Comparison of ENCODE assay signal across 24 cellular contexts in the genomic region with DNA sequence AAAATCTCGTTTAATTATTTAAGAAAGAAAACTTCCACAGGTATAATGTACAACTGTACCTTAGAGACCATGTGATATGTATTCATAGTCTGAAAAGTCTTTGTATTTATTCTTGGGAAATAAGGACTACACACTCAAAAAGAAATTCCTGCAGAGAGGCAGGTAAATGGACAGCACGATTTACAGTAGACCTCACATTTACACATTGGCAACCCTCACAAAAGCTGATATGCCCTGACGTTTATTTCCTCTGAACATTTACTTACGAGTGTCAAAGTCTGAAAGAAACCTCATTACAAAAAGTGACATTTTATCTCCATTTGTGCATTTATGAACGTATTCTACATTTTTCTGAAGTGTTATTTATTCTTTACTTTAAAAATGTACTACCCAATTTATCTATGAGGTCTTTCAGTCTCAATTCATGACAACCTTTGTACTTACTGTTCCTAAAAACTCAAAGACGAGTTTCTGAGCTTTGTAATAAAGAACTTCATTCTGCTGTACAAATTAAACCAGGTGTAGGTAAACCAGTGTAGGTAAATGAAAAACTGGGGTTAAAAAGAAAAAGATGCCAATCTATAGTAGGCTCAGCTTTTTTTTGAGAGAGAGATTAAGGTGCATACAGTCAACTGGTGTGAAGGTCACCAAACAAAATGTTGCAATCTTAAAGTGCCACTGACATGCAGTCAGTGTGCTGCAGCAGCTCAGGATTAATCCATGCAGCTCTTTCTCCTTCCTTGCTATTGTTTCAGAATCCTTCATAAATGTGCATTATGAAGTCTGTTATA. TPM values are rescaled to one million over a fixed set of nuclear protein-coding genes. Genes with fewer than 3 reads are reported as not detected.
DNase-seq lines count a peak whose midpoint lies in the region; ATAC-seq and TF ChIP-seq lines count a peak whose summit lies in the region.
"Had no signal": no experiment of that assay in that cellular context is flagged by ENCODE, and none has a peak within 500 bp of the region (broad histone marks: within the 10 kb centered on the region; RNA-seq: fewer than 3 reads in every experiment).

No MANE protein-coding gene starts in this region.

- peak; percentile 64 for ATAC-seq in left colon
- ATAC-seq in GM18505 (IDR thresholded peaks at IDR 0.05; ENCODE audit: unreplicated experiment), result no peak
- ATAC-seq in HG03457 (IDR thresholded peaks at IDR 0.05; ENCODE audit: unreplicated experiment), result no peak
- ATAC-seq: activated T-cell treated with anti-CD3 and anti-CD28 coated beads, Interleukin-2, amount 50 U/mL, for 4 hours; natural killer cell treated with Interleukin-12 subunit alpha and Interleukin-12 subunit beta and Interleukin-15 and Interleukin-18, amount 100 ng/mL, for 72 hours; SK-N-SH treated with all-trans-retinoic acid at 6 μM for 48 hours had no signal

- intact Hi-C loops in left colon (cut with DNase I, micrococcal nuclease), result no loop called here

- H3K9me3 ChIP-seq in adipocyte (ENCODE audit: control insufficient read depth, low read length), result no peaks in the 10 kb centered on the region
- H3K9me3 ChIP-seq: ovary had no signal

- DNase-seq in HT-29 (ENCODE audit: low spot score) (peak; percentile 25), adipocyte (ENCODE audit: low read depth) (no peak), left colon (no peak), renal cortical epithelial cell (ENCODE audit: low read depth) (peak; percentile 32), H4 (ENCODE audit: low spot score) (no peak), hypothalamus (lab: John Stamatoyannopoulos, UW) (no peak)
- DNase-seq: ACHN; activated CD4-positive, alpha-beta T cell treated with anti-CD3 and anti-CD28 coated beads for 48 hours; activated T-cell treated with anti-CD3 and anti-CD28 coated beads, Interleukin-2, amount 50 U/mL, for 4 hours; endodermal cell; GDM1; midbrain; NCI-H1048; NCI-H1694 treated with DMSO at 0.1 percent for 48 hours; NCI-H2171; NCI-H69; ovary; stimulated activated CD8-positive, alpha-beta memory T cell treated with anti-CD3 and anti-CD28 coated beads, Interleukin-4, amount 100 ng/mL, for 48 hours had no signal

- peaks cover 23% of the 10 kb centered on the region for H3K4me1 ChIP-seq in adipocyte (ENCODE audit: control insufficient read depth, insufficient read depth, low read length)

- H3K27me3 ChIP-seq in adipocyte (replicated peaks; ENCODE audit: control insufficient read depth, insufficient read depth, low read length), result no peaks in the 10 kb centered on the region
- H3K27me3 ChIP-seq: ovary had no signal

- no peaks in the 10 kb centered on the region for H3K36me3 ChIP-seq in adipocyte (ENCODE audit: control insufficient read depth, insufficient read depth, low read length, severe bottlenecking)
- H3K36me3 ChIP-seq: ovary had no signal

- peak overlapping the region; percentile 23 for H3K9ac ChIP-seq in adipocyte (ENCODE audit: low read length)

- no peak for TF ChIP-seq POLR2A in GM18505 (IDR thresholded peaks at IDR 0.05; ENCODE audit: borderline replicate concordance, extremely low read depth, insufficient read depth, insufficient read length)

- H3K4me3 ChIP-seq in adipocyte (ENCODE audit: low read length), result peak overlapping the region; percentile 48
- H3K4me3 ChIP-seq: coronary artery, ovary had no signal

RNA-seq across cellular contexts. Expression of a gene that starts 44.3 kb away (rescaled TPM):
- 0.81 and 0.94 TPM in 2 replicates for total RNA-seq in HT-29 (2014; rRNA removed; shearing (Covaris generic))
- 10 to 100 TPM; 26.2 to 33.7 TPM for total RNA-seq in left colon
- 11.8 and 46.1 TPM in 2 replicates for total RNA-seq in renal cortical epithelial cell
- 1.2 and 4.2 TPM in 2 replicates for total RNA-seq in H4 (2014; rRNA removed; shearing (Covaris generic))
- total RNA-seq: activated T-cell treated with anti-CD3 and anti-CD28 coated beads, Interleukin-2, amount 50 U/mL, for 4 hours; T-helper 2 cell treated with Interferon-gamma antibody and Interleukin-4, amounts not matched to agents 100 ng/mL and 5 ng/mL, for 36 hours had no signal

Comparison
In these comparisons a context has a peak if more than half of its experiments do, and no peak if none do; other contexts are left out.
1. DNase-seq: peak in HT-29 (single experiment) and renal cortical epithelial cell (single experiment); none in adipocyte (single experiment), left colon (0 of 2), H4 (single experiment) and hypothalamus (0 of 51).